Comparison of ENCODE assay signal across 30 cellular contexts in genomic region chr6:166309977-166310376, GRCh38. TPM values are rescaled to one million over a fixed set of nuclear protein-coding genes. Genes with fewer than 3 reads are reported as not detected.
"Had no signal": no experiment of that assay in that cellular context is flagged by ENCODE, and none has a peak within 500 bp of the region (broad histone marks: within the 10 kb centered on the region; RNA-seq: fewer than 3 reads in every experiment).

No MANE protein-coding gene starts in this region.

- ATAC-seq: left lung; natural killer cell; stimulated activated memory B cell treated with anti-CD40 and anti-IgM and Interleukin-4, amounts not matched to agents 10 μg/mL and 1 μg/mL and 100 μg/mL, for 72 hours; stimulated activated naive CD8-positive, alpha-beta T cell treated with anti-CD3 and anti-CD28 coated beads, Interleukin-15, amount 100 ng/mL, for 72 hours had no signal

- H3K27ac ChIP-seq: left lung, ovary, right atrium auricular region, right lobe of liver, testis, thyroid gland, transverse colon, upper lobe of left lung, vagina had no signal

- H3K27ac Mint-ChIP-seq: immature natural killer cell; mesothelial cell of epicardium; naive B cell; natural killer cell; progenitor cell of endocrine pancreas; stimulated activated memory B cell treated with anti-CD40 and anti-IgM and Interleukin-4, amounts not matched to agents 10 μg/mL and 1 μg/mL and 100 μg/mL, for 72 hours; stimulated activated naive CD8-positive, alpha-beta T cell treated with anti-CD3 and anti-CD28 coated beads, Interleukin-15, amount 100 ng/mL, for 72 hours had no signal

- DNase-seq: immature natural killer cell; kidney; left colon; left lung; naive B cell; natural killer cell; ovary; stimulated activated CD4-positive, alpha-beta T cell treated with anti-CD3 and anti-CD28 coated beads, Interleukin-1b, Interleukin-23, amount 100 ng/mL, for 48 hours; stimulated activated CD4-positive, alpha-beta T cell treated with anti-CD3 and anti-CD28 coated beads, Interleukin-2, amount 100 ng/mL, for 48 hours; stimulated activated CD4-positive, alpha-beta T cell treated with anti-CD3 and anti-CD28 coated beads, Interleukin-4, amount 100 ng/mL, for 4 hours; stimulated activated naive CD4-positive, alpha-beta T cell treated with Interleukin-2 at 50 U/mL for 16 hours; stimulated activated naive CD8-positive, alpha-beta T cell treated with anti-CD3 and anti-CD28 coated beads, Interleukin-15, amount 100 ng/mL, for 72 hours; testis; thyroid gland; transverse colon; upper lobe of left lung had no signal

- H3K4me3 Mint-ChIP-seq: mesothelial cell of epicardium; natural killer cell; stimulated activated memory B cell treated with anti-CD40 and anti-IgM and Interleukin-4, amounts not matched to agents 10 μg/mL and 1 μg/mL and 100 μg/mL, for 72 hours; stimulated activated naive CD8-positive, alpha-beta T cell treated with anti-CD3 and anti-CD28 coated beads, Interleukin-15, amount 100 ng/mL, for 72 hours had no signal

- H3K36me3 Mint-ChIP-seq: mesothelial cell of epicardium; naive B cell; natural killer cell; stimulated activated memory B cell treated with anti-CD40 and anti-IgM and Interleukin-4, amounts not matched to agents 10 μg/mL and 1 μg/mL and 100 μg/mL, for 72 hours had no signal

- H3K36me3 ChIP-seq: left lung, ovary, right atrium auricular region, right lobe of liver, thyroid gland, transverse colon, upper lobe of left lung, vagina had no signal

- H3K4me1 ChIP-seq: testis had no signal

- H3K9me3 ChIP-seq: left lung, ovary, right atrium auricular region, right lobe of liver, testis, thyroid gland, transverse colon, upper lobe of left lung, vagina had no signal

- H3K4me1 Mint-ChIP-seq: stimulated activated naive CD8-positive, alpha-beta T cell treated with anti-CD3 and anti-CD28 coated beads, Interleukin-15, amount 100 ng/mL, for 72 hours had no signal

- H3K4me2 ChIP-seq: smooth muscle cell had no signal

- FAIRE-seq: islet of Langerhans, kidney had no signal

- H3K4me3 ChIP-seq: left lung, lung, ovary, right atrium auricular region, right lobe of liver, smooth muscle cell, testis, thyroid gland, transverse colon, upper lobe of left lung, vagina had no signal

- H3K27me3 ChIP-seq: right lobe of liver, testis, thyroid gland had no signal

- H3K9me3 Mint-ChIP-seq: immature natural killer cell; mesothelial cell of epicardium; naive B cell; natural killer cell; neural crest cell; stimulated activated memory B cell treated with anti-CD40 and anti-IgM and Interleukin-4, amounts not matched to agents 10 μg/mL and 1 μg/mL and 100 μg/mL, for 72 hours; stimulated activated naive CD8-positive, alpha-beta T cell treated with anti-CD3 and anti-CD28 coated beads, Interleukin-15, amount 100 ng/mL, for 72 hours had no signal

RNA-seq across cellular contexts. Expression of gene PRR18, which starts 1.8 kb away (rescaled TPM):
- total RNA-seq: left colon, mononuclear cell, natural killer cell, pulmonary artery endothelial cell, renal cortical epithelial cell, right atrium auricular region, smooth muscle cell, transverse colon, urinary bladder, vagina had no signal
- polyA plus RNA-seq: immature natural killer cell, smooth muscle cell, urinary bladder had no signal
